8 cellular contexts compared by ENCODE assay signal in genomic region chr9:127937383-127938297, GRCh38. TPM values are rescaled to one million over a fixed set of nuclear protein-coding genes. Genes with fewer than 3 reads are reported as not detected.
DNase-seq lines count a peak whose midpoint lies in the region; ATAC-seq, FAIRE-seq and TF ChIP-seq lines count a peak whose summit lies in the region.

A gene with protein sequence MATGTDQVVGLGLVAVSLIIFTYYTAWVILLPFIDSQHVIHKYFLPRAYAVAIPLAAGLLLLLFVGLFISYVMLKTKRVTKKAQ (minus strand): TSS chr9:127937854. CDS start chr9:127937820, 34 bp downstream.

- CTCF ChIA-PET in activated CD8-positive, alpha-beta T cell treated with anti-CD3 and anti-CD28 coated beads for 36 hours (lab: Charles Lee) = interaction anchor here (1.0 to 30.0 kb wide), 4 partner anchors 16 to 98 kb away, joined by 3 to 631 read pairs (median 4); no protein-coding TSS in a partner anchor

- H3K4me1 Mint-ChIP-seq in activated CD8-positive, alpha-beta T cell treated with anti-CD3 and anti-CD28 coated beads for 36 hours (ENCODE audit: low read depth) = peaks cover 36% of the 10 kb centered on the region

- H3K27me3 ChIP-seq in BLaER1 = no peaks in the 10 kb centered on the region
- no peaks in the 10 kb centered on the region for H3K27me3 ChIP-seq in lower lobe of right lung (ENCODE audit: low read depth)

- ATAC-seq in HG03442 (IDR thresholded peaks at IDR 0.05; ENCODE audit: unreplicated experiment) (peak; percentile 93), lower lobe of right lung (peak; percentile 89 to 92)
- peak; percentile 93 for ATAC-seq in activated CD8-positive, alpha-beta T cell treated with anti-CD3 and anti-CD28 coated beads for 36 hours

- POLR2A ChIA-PET in activated CD8-positive, alpha-beta T cell treated with anti-CD3 and anti-CD28 coated beads for 36 hours (lab: Charles Lee) = interaction anchor here (0.9 to 1.8 kb wide), 15 partner anchors 9 to 160 kb away, joined by 3 to 13 read pairs (median 4); partner anchors contain the start of gene SH2D3C

- no peak for TF ChIP-seq CTCF in activated CD8-positive, alpha-beta T cell treated with anti-CD3 and anti-CD28 coated beads for 36 hours (IDR thresholded peaks at IDR 0.05)
- TF ChIP-seq CTCF in lower lobe of right lung (IDR thresholded peaks at IDR 0.05) = no peak

- DNase-seq in GM19239 (ENCODE audit: insufficient read length, low spot score) (peak; percentile 98), NCI-H82 (lab: John Stamatoyannopoulos, UW) (peak; percentile 92), lower lobe of right lung (peak; percentile 89)
- peak; percentile 91 for DNase-seq in activated CD8-positive, alpha-beta T cell treated with anti-CD3 and anti-CD28 coated beads for 36 hours
- DNase-seq in effector CD4-positive, alpha-beta T cell = peak; percentile 83
- peak; percentile 77 to 83 for DNase-seq in stimulated activated CD4-positive, alpha-beta T cell treated with anti-CD3 and anti-CD28 coated beads, Interleukin-4, amount 100 ng/mL, for 48 hours (ENCODE audit: low read depth in 2 of 2)

- H3K27ac ChIP-seq in BLaER1 = peak within 1 kb of the TSS; percentile 86
- peak within 1 kb of the TSS; percentile 70 for H3K27ac ChIP-seq in lower lobe of right lung

- peak within 1 kb of the TSS; percentile 95 for H3K4me2 ChIP-seq in BLaER1

- FAIRE-seq in GM19239 (lab: Jason Lieb, UNC) = peak; percentile 89

- H3K9me3 Mint-ChIP-seq in activated CD8-positive, alpha-beta T cell treated with anti-CD3 and anti-CD28 coated beads for 36 hours = no peaks in the 10 kb centered on the region

- intact Hi-C loops in activated CD8-positive, alpha-beta T cell treated with anti-CD3 and anti-CD28 coated beads for 36 hours (cut with micrococcal nuclease) = loop anchor here (5.0 kb wide), 1 partner anchor 40 kb away; no protein-coding TSS in a partner anchor
- intact Hi-C loops in lower lobe of right lung (cut with DNase I) = no loop called here

- peak within 1 kb of the TSS; percentile 86 for H3K9ac ChIP-seq in BLaER1

- H3K4me3 Mint-ChIP-seq in activated CD8-positive, alpha-beta T cell treated with anti-CD3 and anti-CD28 coated beads for 36 hours = peak within 1 kb of the TSS; percentile 93

- peak within 1 kb of the TSS; percentile 95 for H3K27ac Mint-ChIP-seq in activated CD8-positive, alpha-beta T cell treated with anti-CD3 and anti-CD28 coated beads for 36 hours

- H3K36me3 Mint-ChIP-seq in activated CD8-positive, alpha-beta T cell treated with anti-CD3 and anti-CD28 coated beads for 36 hours (ENCODE audit: low read depth) = peaks cover 40% of the 10 kb centered on the region

- H3K27me3 Mint-ChIP-seq in activated CD8-positive, alpha-beta T cell treated with anti-CD3 and anti-CD28 coated beads for 36 hours = no peaks in the 10 kb centered on the region

- H3K4me1 ChIP-seq in BLaER1 = peaks cover 37% of the 10 kb centered on the region
- H3K4me1 ChIP-seq in lower lobe of right lung = peaks cover 37% of the 10 kb centered on the region

- H3K9me3 ChIP-seq in BLaER1 = no peaks in the 10 kb centered on the region
- H3K9me3 ChIP-seq in lower lobe of right lung = no peaks in the 10 kb centered on the region

- H3K4me3 ChIP-seq in BLaER1 (peak within 1 kb of the TSS; percentile 89), lower lobe of right lung (peak within 1 kb of the TSS; percentile 88)

- H3K36me3 ChIP-seq in BLaER1 = peaks cover 31% of the 10 kb centered on the region
- H3K36me3 ChIP-seq in lower lobe of right lung = peaks cover 16% of the 10 kb centered on the region

- H4K20me1 ChIP-seq in BLaER1 = peaks cover 33% of the 10 kb centered on the region

RNA-seq across cellular contexts. Expression of the gene that starts here (rescaled TPM):
- 10 to 100 TPM; 41.3 to 43.9 TPM for total RNA-seq in activated CD8-positive, alpha-beta T cell treated with anti-CD3 and anti-CD28 coated beads for 36 hours
- 33.7 TPM for total RNA-seq in lower lobe of right lung

Comparison
In these comparisons a context has a peak if more than half of its experiments do, and no peak if none do; other contexts are left out.
1. Peak in every context shown above with its lines: DNase-seq, ATAC-seq, H3K4me3 ChIP-seq and H3K27ac ChIP-seq.